ENCODE assay signal across 1 cellular context in genomic region chr22:20180245-20180630, GRCh38.
TF ChIP-seq lines count a peak whose summit lies in the region.

No MANE protein-coding gene starts in this region.

TF ChIP-seq in HepG2, 621 proteins besides CTCF, POLR2A, EP300 and RAD21 (continued from another document):
- no peak for TF ChIP-seq HNRNPLL (IDR thresholded peaks at IDR 0.05; ENCODE audit: low read depth, low read length, poor library complexity, severe bottlenecking)
- no peak for TF ChIP-seq ZFP41 (CRISPR knock-in tag; IDR thresholded peaks at IDR 0.05; ENCODE audit: borderline replicate concordance)
TF ChIP-seq in HepG2: peak in this region for 2.
